Comparison of ENCODE assay signal across 8 cellular contexts in the genomic region with DNA sequence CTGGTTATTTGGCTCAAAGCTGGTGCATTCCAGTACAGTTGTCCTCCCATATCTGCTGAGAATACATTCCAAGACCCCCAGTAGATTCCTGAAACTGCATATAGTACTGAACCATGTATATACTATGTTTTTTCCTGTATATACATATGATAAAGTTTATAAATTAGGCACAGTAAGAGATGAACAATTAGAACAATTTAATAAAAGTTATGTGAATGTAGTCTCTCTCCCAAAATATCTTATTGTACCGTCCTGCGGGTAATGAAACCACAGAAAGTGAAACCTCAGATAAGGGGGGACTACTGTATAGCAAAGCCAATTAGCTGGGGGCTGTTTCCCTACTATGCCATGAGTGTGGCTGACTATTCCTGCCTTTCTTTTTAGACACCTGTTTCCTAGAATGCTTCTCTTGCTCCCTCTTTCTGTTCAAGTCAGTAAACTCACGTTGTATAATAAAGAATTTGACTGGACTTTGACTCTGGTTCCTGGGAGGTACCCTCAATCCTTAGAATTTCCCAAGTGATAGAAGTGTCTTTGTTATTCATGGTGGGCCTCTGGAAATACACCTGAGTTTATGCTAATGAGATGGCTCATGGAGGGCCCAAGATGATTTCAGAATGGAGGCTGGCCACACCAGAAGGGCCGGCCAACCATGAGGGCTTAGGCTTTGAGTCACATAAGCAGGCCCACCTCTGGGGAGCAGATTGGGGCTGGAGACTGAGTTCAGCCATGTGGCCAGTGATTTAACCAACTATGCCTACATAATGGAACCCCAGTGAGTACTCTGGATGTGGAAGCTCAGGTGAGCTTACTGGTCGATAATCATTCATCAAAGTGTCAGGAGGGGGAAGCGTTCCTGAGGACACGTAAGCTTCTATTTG. TPM values are rescaled to one million over a fixed set of nuclear protein-coding genes. Genes with fewer than 3 reads are reported as not detected.
DNase-seq lines count a peak whose midpoint lies in the region; ATAC-seq and TF ChIP-seq lines count a peak whose summit lies in the region.

No MANE protein-coding gene starts in this region.

- ATAC-seq in foreskin keratinocyte (no peak), HG02938 (IDR thresholded peaks at IDR 0.05; ENCODE audit: unreplicated experiment) (no peak)

- peak overlapping the region; percentile 97 for H3K27ac Mint-ChIP-seq in activated T-cell treated with anti-CD3 and anti-CD28 coated beads, Interleukin-2, amount 50 U/mL, for 24 hours

- no peak for TF ChIP-seq CTCF in WI38 (IDR thresholded peaks at IDR 0.05; ENCODE audit: low read depth, low read length)
- no peak for TF ChIP-seq CTCF in foreskin keratinocyte (conservative IDR thresholded peaks at IDR 0.05)

- peaks cover 32% of the 10 kb centered on the region for H3K4me1 Mint-ChIP-seq in activated T-cell treated with anti-CD3 and anti-CD28 coated beads, Interleukin-2, amount 50 U/mL, for 24 hours (ENCODE audit: low read depth)

- no peaks in the 10 kb centered on the region for H3K27me3 ChIP-seq in foreskin keratinocyte

- H3K4me1 ChIP-seq in foreskin keratinocyte: peaks cover 5% of the 10 kb centered on the region

- peak overlapping the region; percentile 82 for H3K4me3 ChIP-seq in WI38 (ENCODE audit: low read depth, low read length)

- DNase-seq in activated T-cell treated with anti-CD3 and anti-CD28 coated beads, Interleukin-2, amount 50 U/mL, for 24 hours: peak; percentile 40
- no peak for DNase-seq in activated T-cell treated with anti-CD3 and anti-CD28 coated beads, Interleukin-2, amount 50 U/mL, for 1 hour
- DNase-seq in foreskin keratinocyte: no peak
- DNase-seq in stimulated activated CD8-positive, alpha-beta memory T cell treated with anti-CD3 and anti-CD28 coated beads, Interleukin-4, amount 100 ng/mL, for 48 hours: peak; percentile 29
- no peak for DNase-seq in AML-193 (lab: John Stamatoyannopoulos, UW)
- no peak for DNase-seq in GM19238 (ENCODE audit: insufficient read length, low spot score)

- H3K9me3 Mint-ChIP-seq in activated T-cell treated with anti-CD3 and anti-CD28 coated beads, Interleukin-2, amount 50 U/mL, for 24 hours: no peaks in the 10 kb centered on the region

- H3K36me3 Mint-ChIP-seq in activated T-cell treated with anti-CD3 and anti-CD28 coated beads, Interleukin-2, amount 50 U/mL, for 24 hours (ENCODE audit: low read depth): peaks cover 28% of the 10 kb centered on the region

- H3K4me3 Mint-ChIP-seq in activated T-cell treated with anti-CD3 and anti-CD28 coated beads, Interleukin-2, amount 50 U/mL, for 24 hours: peak overlapping the region; percentile 92

- no peaks in the 10 kb centered on the region for H3K27me3 Mint-ChIP-seq in activated T-cell treated with anti-CD3 and anti-CD28 coated beads, Interleukin-2, amount 50 U/mL, for 24 hours

- peak overlapping the region; percentile 11 for H3K27ac ChIP-seq in foreskin keratinocyte

RNA-seq across cellular contexts. Expression of a gene that starts 0.7 kb away (rescaled TPM):
- total RNA-seq in foreskin keratinocyte: 11.5 TPM in 2 replicates
- polyA plus RNA-seq in foreskin keratinocyte: 4.3 and 4.7 TPM in 2 replicates

RNA-seq across cellular contexts. Expression of a gene that starts 37.5 kb away (rescaled TPM):
- 57.7 and 58.1 TPM in 2 replicates for total RNA-seq in foreskin keratinocyte
- 62.1 and 63.4 TPM in 2 replicates for polyA plus RNA-seq in foreskin keratinocyte

Comparison
In these comparisons a context has a peak if more than half of its experiments do, and no peak if none do; other contexts are left out.
1. DNase-seq: peak in activated T-cell treated with anti-CD3 and anti-CD28 coated beads, Interleukin-2, amount 50 U/mL, for 24 hours (single experiment) and stimulated activated CD8-positive, alpha-beta memory T cell treated with anti-CD3 and anti-CD28 coated beads, Interleukin-4, amount 100 ng/mL, for 48 hours (single experiment); none in activated T-cell treated with anti-CD3 and anti-CD28 coated beads, Interleukin-2, amount 50 U/mL, for 1 hour (single experiment), foreskin keratinocyte (0 of 2), AML-193 (0 of 2) and GM19238 (single experiment).